10 cellular contexts compared by ENCODE assay signal in genomic region chr4:84870398-84871163, GRCh38.
A peak's percentile ranks its signal among the peaks of the same experiment; 100 is the strongest.
DNase-seq lines count a peak whose midpoint lies in the region; TF ChIP-seq lines count a peak whose summit lies in the region.
"Had no signal": no experiment of that assay in that cellular context is flagged by ENCODE, and none has a peak within 500 bp of the region (broad histone marks: within the 10 kb centered on the region; RNA-seq: fewer than 3 reads in every experiment).

No MANE protein-coding gene starts in this region.

- DNase-seq in HFFc6 (peak; percentile 48), amniotic epithelial cell (ENCODE audit: low read depth) (peak; percentile 90), iPS DF 6.9 (ENCODE audit: low read depth, low spot score) (peak; percentile 58), type B pancreatic cell (ENCODE audit: extremely low spot score, unreplicated experiment) (no peak), DMS 273 (lab: John Stamatoyannopoulos, UW; ENCODE audit: unreplicated experiment) (no peak), SKM-1 treated with dmso at 0.1 percent for 144 hours (lab: John Stamatoyannopoulos, UW; ENCODE audit: unreplicated experiment) (no peak), SKM-1 (lab: John Stamatoyannopoulos, UW; ENCODE audit: unreplicated experiment) (no peak)
- DNase-seq: activated CD4-positive, alpha-beta memory T cell treated with anti-CD3 and anti-CD28 coated beads, Interleukin-2, amount 10 ng/mL, durations not matched to agents 7 days and 5 days; anterior cingulate cortex; NCI-H146 had no signal

- H3K27ac Mint-ChIP-seq in HFFc6, result peak overlapping the region; percentile 71
- peak overlapping the region; percentile 80 for H3K27ac Mint-ChIP-seq in type B pancreatic cell
- H3K27ac Mint-ChIP-seq: activated CD4-positive, alpha-beta memory T cell treated with anti-CD3 and anti-CD28 coated beads, Interleukin-2, amount 10 ng/mL, durations not matched to agents 7 days and 5 days had no signal

- no peaks in the 10 kb centered on the region for H3K9me3 Mint-ChIP-seq in HFFc6
- H3K9me3 Mint-ChIP-seq in type B pancreatic cell, result no peaks in the 10 kb centered on the region
- H3K9me3 Mint-ChIP-seq: activated CD4-positive, alpha-beta memory T cell treated with anti-CD3 and anti-CD28 coated beads, Interleukin-2, amount 10 ng/mL, durations not matched to agents 7 days and 5 days had no signal

- H3K27me3 Mint-ChIP-seq in HFFc6 (ENCODE audit: insufficient read depth) (no peaks in the 10 kb centered on the region), type B pancreatic cell (no peaks in the 10 kb centered on the region)
- H3K27me3 Mint-ChIP-seq: activated CD4-positive, alpha-beta memory T cell treated with anti-CD3 and anti-CD28 coated beads, Interleukin-2, amount 10 ng/mL, durations not matched to agents 7 days and 5 days had no signal

- H3K36me3 Mint-ChIP-seq in HFFc6 (ENCODE audit: low read depth) (peaks cover 10% of the 10 kb centered on the region; the same call in 1 of the 2 replicates), type B pancreatic cell (peaks cover 20% of the 10 kb centered on the region)

- H3K27me3 ChIP-seq in iPS DF 6.9 (ENCODE audit: control insufficient read depth, insufficient read depth, low read length), result no peaks in the 10 kb centered on the region

- no peaks in the 10 kb centered on the region for H3K9me3 ChIP-seq in iPS DF 6.9 (ENCODE audit: control insufficient read depth, insufficient read depth, low read length)

- H3K36me3 ChIP-seq in iPS DF 6.9 (ENCODE audit: control insufficient read depth, insufficient read depth, low read length), result no peaks in the 10 kb centered on the region

- H3K4me3 Mint-ChIP-seq in HFFc6, result peak overlapping the region; percentile 77
- H3K4me3 Mint-ChIP-seq in type B pancreatic cell, result peak overlapping the region; percentile 46
- H3K4me3 Mint-ChIP-seq: activated CD4-positive, alpha-beta memory T cell treated with anti-CD3 and anti-CD28 coated beads, Interleukin-2, amount 10 ng/mL, durations not matched to agents 7 days and 5 days had no signal

- H3K4me1 ChIP-seq in iPS DF 6.9 (ENCODE audit: control insufficient read depth, insufficient read depth, low read length), result peaks cover 4% of the 10 kb centered on the region; the same call in 1 of the 2 replicates

- no peak overlapping the region for H3K27ac ChIP-seq in iPS DF 6.9 (ENCODE audit: low read length)

- H3K4me3 ChIP-seq in iPS DF 6.9 (ENCODE audit: low read length), result no peak overlapping the region

- H3K4me1 Mint-ChIP-seq in HFFc6 (ENCODE audit: low read depth) (peaks cover 33% of the 10 kb centered on the region), type B pancreatic cell (ENCODE audit: unreplicated experiment) (peaks cover 11% of the 10 kb centered on the region)
- H3K4me1 Mint-ChIP-seq: activated CD4-positive, alpha-beta memory T cell treated with anti-CD3 and anti-CD28 coated beads, Interleukin-2, amount 10 ng/mL, durations not matched to agents 7 days and 5 days had no signal

- WGBS in iPS DF 6.9 (ENCODE audit: insufficient coverage, insufficient read length), result no CpG with 5 or more reads among the region's 2 CpGs

- TF ChIP-seq CTCF in HFFc6 (IDR thresholded peaks at IDR 0.05), result no peak
- no peak for TF ChIP-seq CTCF in type B pancreatic cell (conservative IDR thresholded peaks at IDR 0.05)

Comparison
In these comparisons a context has a peak if more than half of its experiments do, and no peak if none do; other contexts are left out.
1. DNase-seq: peak in HFFc6 (single experiment), amniotic epithelial cell (single experiment) and iPS DF 6.9 (single experiment); none in type B pancreatic cell (single experiment), DMS 273 (single experiment), SKM-1 treated with dmso at 0.1 percent for 144 hours (single experiment) and SKM-1 (single experiment).